In the genomic region with DNA sequence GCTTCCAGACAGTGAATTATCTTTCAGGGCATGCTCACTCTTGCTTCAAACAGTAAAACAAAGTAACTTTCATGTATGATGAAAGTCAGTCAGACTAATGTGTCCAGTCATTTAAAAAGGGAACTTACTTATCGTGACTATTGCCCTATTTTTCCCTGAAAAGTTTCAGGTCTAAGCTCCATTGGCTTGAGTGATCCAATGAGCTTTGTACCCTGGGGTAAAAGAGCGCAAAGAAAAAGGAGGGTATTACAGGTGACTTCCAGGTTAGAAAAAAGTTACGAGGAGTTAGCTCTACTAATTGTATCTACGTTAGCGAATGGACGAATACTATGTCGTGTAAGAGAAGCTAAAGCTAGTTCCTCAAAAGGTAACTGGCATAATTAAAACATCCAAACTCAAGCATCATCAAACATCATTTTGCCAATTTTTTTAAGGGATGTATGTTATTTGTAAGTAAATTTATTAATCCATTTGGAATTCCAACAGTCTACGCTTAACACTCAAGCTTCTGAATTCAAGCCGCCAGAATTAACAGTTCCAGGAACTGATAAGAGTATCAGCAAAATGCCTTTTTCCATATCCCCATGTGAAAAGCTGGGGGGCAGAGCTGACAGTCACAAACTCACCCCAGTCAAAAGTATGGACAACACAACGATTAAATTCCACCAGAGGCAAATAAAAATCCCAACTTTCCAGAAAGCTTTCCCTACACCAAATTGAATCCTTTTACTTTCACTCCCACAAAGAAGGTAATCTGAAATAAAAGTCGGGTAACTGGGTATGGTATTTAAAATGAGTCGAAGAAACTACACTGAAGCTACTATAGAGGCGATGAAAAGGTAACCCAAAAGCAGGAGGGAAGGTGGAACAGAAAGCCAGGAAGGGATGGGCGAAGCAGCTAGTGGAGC, we compare ENCODE assay signal across 8 cellular contexts. TPM values are rescaled to one million over a fixed set of nuclear protein-coding genes. Genes with fewer than 3 reads are reported as not detected.
DNase-seq lines count a peak whose midpoint lies in the region; ATAC-seq, FAIRE-seq and TF ChIP-seq lines count a peak whose summit lies in the region.

No MANE protein-coding gene starts in this region.

- H3K27me3 Mint-ChIP-seq in endothelial cell (ENCODE audit: unreplicated experiment) (peaks cover 16% of the 10 kb centered on the region), nephron progenitor cell (ENCODE audit: low read depth, poor library complexity) (no peaks in the 10 kb centered on the region)

- POLR2A ChIA-PET in A549 (lab: Yijun Ruan, JAX): interaction anchor here (0.6 to 3.5 kb wide), 6 partner anchors 33 to 177 kb away, joined by 3 to 28 read pairs (median 3); partner anchors contain the start of gene EED

- peaks cover 50% of the 10 kb centered on the region for H3K4me1 ChIP-seq in A549
- H3K4me1 ChIP-seq in SJCRH30: peaks cover 29% of the 10 kb centered on the region

- CTCF ChIA-PET in A549 (lab: Yijun Ruan, JAX): interaction anchor here (1.3 to 3.8 kb wide), 7 partner anchors 12 to 213 kb away, joined by 4 to 21 read pairs (median 8); partner anchors contain the start of gene CCDC83

- TF ChIP-seq CTCF in A549 (IDR thresholded peaks at IDR 0.05) (no peak), endothelial cell (IDR thresholded peaks at IDR 0.05; ENCODE audit: unreplicated experiment) (no peak), nephron progenitor cell (IDR thresholded peaks at IDR 0.05) (no peak)

- H3K27ac Mint-ChIP-seq in endothelial cell (ENCODE audit: unreplicated experiment): peak overlapping the region; percentile 98
- H3K27ac Mint-ChIP-seq in nephron progenitor cell: peak overlapping the region; percentile 79

- H3K36me3 ChIP-seq in SJCRH30: no peaks in the 10 kb centered on the region; the same call in 1 of the 2 replicates

- H3K4me1 Mint-ChIP-seq in endothelial cell (ENCODE audit: unreplicated experiment): peaks cover 50% of the 10 kb centered on the region
- peaks cover 43% of the 10 kb centered on the region for H3K4me1 Mint-ChIP-seq in nephron progenitor cell

- WGBS in A549 (ENCODE audit: missing lambda C conversion rate): 6% methylated on average over 13 of the region's 14 CpGs

- no peaks in the 10 kb centered on the region for H3K27me3 ChIP-seq in SJCRH30

- peak overlapping the region; percentile 86 for H3K4me2 ChIP-seq in A549

- H3K4me3 ChIP-seq in A549 (peak overlapping the region; percentile 81), SJCRH30 (peak overlapping the region; percentile 74)

- FAIRE-seq in A549 (lab: Jason Lieb, UNC) (no peak), GM19239 (lab: Jason Lieb, UNC) (peak; percentile 58)

- H3K9me3 Mint-ChIP-seq in endothelial cell (ENCODE audit: unreplicated experiment): no peaks in the 10 kb centered on the region
- no peaks in the 10 kb centered on the region for H3K9me3 Mint-ChIP-seq in nephron progenitor cell

- H3K27ac ChIP-seq in A549 (peak overlapping the region; percentile 91 to 98), SJCRH30 (peak overlapping the region; percentile 99)

- ATAC-seq in A549: no peak
- ATAC-seq in GM18867 (IDR thresholded peaks at IDR 0.05; ENCODE audit: unreplicated experiment): no peak

- H3K9me3 ChIP-seq in A549: no peaks in the 10 kb centered on the region
- H3K9me3 ChIP-seq in SJCRH30 (replicated peaks): no peaks in the 10 kb centered on the region

- TF ChIP-seq POLR2A in A549 (IDR thresholded peaks at IDR 0.05; ENCODE audit: low read length): no peak

- H3K36me3 Mint-ChIP-seq in endothelial cell (ENCODE audit: low read depth, unreplicated experiment) (peaks cover 16% of the 10 kb centered on the region), nephron progenitor cell (ENCODE audit: low read depth) (peaks cover 8% of the 10 kb centered on the region)

- DNase-seq in A549 (ENCODE audit: low read depth in 1 of 2, low spot score in 1 of 2) (no peak), GM19239 (ENCODE audit: insufficient read length, low spot score) (no peak), SJCRH30 (peak in 1 of 2 experiments; percentile 24), endothelial cell (ENCODE audit: low spot score) (no peak), nephron progenitor cell (no peak), cortex of kidney (lab: John Stamatoyannopoulos, UW) (no peak)
- DNase-seq in stimulated activated CD4-positive, alpha-beta T cell treated with anti-CD3 and anti-CD28 coated beads, Interleukin-4, amount 100 ng/mL, for 24 hours: no peak

- TF ChIP-seq RAD21 in A549 (conservative IDR thresholded peaks at IDR 0.05 in 1 of 2, IDR thresholded peaks at IDR 0.05 in 1 of 2): no peak

- peak overlapping the region; percentile 98 for H3K4me3 Mint-ChIP-seq in endothelial cell (ENCODE audit: unreplicated experiment)
- peak overlapping the region; percentile 94 for H3K4me3 Mint-ChIP-seq in nephron progenitor cell

- TF ChIP-seq EP300 in A549 (IDR thresholded peaks at IDR 0.05): no peak

TF ChIP-seq in A549, 52 proteins besides CTCF, POLR2A, EP300 and RAD21:
- TF ChIP-seq MAX (IDR thresholded peaks at IDR 0.05) (no peak), MYC (IDR thresholded peaks at IDR 0.05; ENCODE audit: borderline replicate concordance, low read length) (no peak), ESRRA (IDR thresholded peaks at IDR 0.05; ENCODE audit: borderline replicate concordance, low read length) (no peak), E2F6 (IDR thresholded peaks at IDR 0.05; ENCODE audit: borderline replicate concordance, low read depth) (no peak), FOSB (CRISPR knock-in tag; IDR thresholded peaks at IDR 0.05) (no peak), NR3C1 (IDR thresholded peaks at IDR 0.05) (no peak), RFX5 (IDR thresholded peaks at IDR 0.05) (no peak)
- TF ChIP-seq, protein P1, sequence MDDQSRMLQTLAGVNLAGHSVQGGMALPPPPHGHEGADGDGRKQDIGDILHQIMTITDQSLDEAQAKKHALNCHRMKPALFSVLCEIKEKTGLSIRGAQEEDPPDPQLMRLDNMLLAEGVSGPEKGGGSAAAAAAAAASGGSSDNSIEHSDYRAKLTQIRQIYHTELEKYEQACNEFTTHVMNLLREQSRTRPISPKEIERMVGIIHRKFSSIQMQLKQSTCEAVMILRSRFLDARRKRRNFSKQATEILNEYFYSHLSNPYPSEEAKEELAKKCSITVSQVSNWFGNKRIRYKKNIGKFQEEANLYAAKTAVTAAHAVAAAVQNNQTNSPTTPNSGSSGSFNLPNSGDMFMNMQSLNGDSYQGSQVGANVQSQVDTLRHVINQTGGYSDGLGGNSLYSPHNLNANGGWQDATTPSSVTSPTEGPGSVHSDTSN (IDR thresholded peaks at IDR 0.05): no peak

RNA-seq across cellular contexts. Expression of gene PICALM, which starts 1.4 kb away (rescaled TPM):
- polyA plus RNA-seq in A549 (2011; rRNA removed) (195 and 212 TPM in 2 replicates), A549 (2017; fragmentation: RNase III; extraction: RNeasy Plus Mini Kit Qiagen cat#74134 plus additional on column Dnase treatment) (113 to 118 TPM (median 114 TPM) in 3 replicates)
- polyA plus RNA-seq in A549 (2012; cell fraction: cytosol; rRNA removed): 47.7 and 59.2 TPM in 2 replicates
- polyA plus RNA-seq in A549 (2012; cell fraction: nucleus; rRNA removed): 36.6 and 46.8 TPM in 2 replicates
- polyA minus RNA-seq in A549 (2011; rRNA and poly(A)+ RNA removed): 234 and 248 TPM in 2 replicates
- total RNA-seq in SJCRH30 (2014; rRNA removed; shearing (Covaris generic)): 221 and 242 TPM in 2 replicates
- total RNA-seq in endothelial cell (ENCODE audit: unreplicated experiment): 125 TPM
